In genomic region chr15:31302778-31303433, GRCh38 we compare ENCODE assay signal across 12 cellular contexts. TPM values are rescaled to one million over a fixed set of nuclear protein-coding genes. Genes with fewer than 3 reads are reported as not detected.
DNase-seq lines count a peak whose midpoint lies in the region; ATAC-seq, FAIRE-seq and TF ChIP-seq lines count a peak whose summit lies in the region.
"Had no signal": no experiment of that assay in that cellular context is flagged by ENCODE, and none has a peak within 500 bp of the region (broad histone marks: within the 10 kb centered on the region; RNA-seq: fewer than 3 reads in every experiment).

No MANE protein-coding gene starts in this region.

- TF ChIP-seq POLR2A in HepG2 (IDR thresholded peaks at IDR 0.05; ENCODE audit: insufficient read depth in 1 of 2, low read depth in 2 of 2, low read length in 2 of 2): no peak

- H3K4me3 Mint-ChIP-seq in T-cell: no peak overlapping the region

- TF ChIP-seq CTCF in AG09319 (IDR thresholded peaks at IDR 0.05; ENCODE audit: low read depth, low read length) (peak; percentile 6), GM12864 (IDR thresholded peaks at IDR 0.05; ENCODE audit: low read depth, low read length, missing control alignments) (peak; percentile 47), HepG2 (CRISPR knock-in tag; IDR thresholded peaks at IDR 0.05) (no peak), coronary artery (IDR thresholded peaks at IDR 0.05) (no peak)

- no peaks in the 10 kb centered on the region for H3K36me3 ChIP-seq in HepG2 (replicated peaks in 1 of 2; ENCODE audit: control insufficient read depth in 1 of 2, insufficient read depth in 2 of 2, low read length in 2 of 2)
- H3K36me3 ChIP-seq: pancreas, SJCRH30 had no signal

- no peaks in the 10 kb centered on the region for H3K79me2 ChIP-seq in HepG2 (ENCODE audit: insufficient read depth, low read length)

- no TSS peak for BruUV-seq in HepG2 (replicated peaks; lab: Mats Ljungman, UMichigan)

- TF ChIP-seq EP300 in HepG2 (IDR thresholded peaks at IDR 0.05; ENCODE audit: low read depth in 2 of 2, low read length in 2 of 2) (no peak), HepG2 (CRISPR knock-in tag; IDR thresholded peaks at IDR 0.05; ENCODE audit: borderline replicate concordance) (no peak)

- intact Hi-C loops in HepG2 (cut with micrococcal nuclease; ENCODE audit: unreplicated experiment): no loop called here

- no peak for TF ChIP-seq RAD21 in HepG2 (CRISPR knock-in tag; IDR thresholded peaks at IDR 0.05)

- peak overlapping the region in 1 of 2 donors; percentile 34 for H3K27ac Mint-ChIP-seq in T-cell

- peak; percentile 27 to 76 (median 54) for ATAC-seq in T-cell (replicated peaks in 1 of 4)
- peak; percentile 24; the same call in 2 of the 3 replicates for ATAC-seq in HepG2
- ATAC-seq in GM19328 (IDR thresholded peaks at IDR 0.05; ENCODE audit: unreplicated experiment): no peak
- ATAC-seq in GM21360 (IDR thresholded peaks at IDR 0.05; ENCODE audit: unreplicated experiment): no peak

- no peak overlapping the region for H3K9ac ChIP-seq in HepG2 (ENCODE audit: insufficient read depth, low read depth, low read length)

- peaks cover 31 to 40% (median 34%) of the 10 kb centered on the region in 3 donors for H3K4me1 Mint-ChIP-seq in T-cell

- peak overlapping the region; percentile 84; the same call in 1 of the 2 replicates for H3K4me2 ChIP-seq in HepG2 (ENCODE audit: low read depth, low read length)

- H3K9me3 Mint-ChIP-seq in T-cell: no peaks in the 10 kb centered on the region

- 89% methylated on average over 6 of the region's 12 CpGs for WGBS in HepG2 (ENCODE audit: low lambda C conversion rate)

- peaks cover 0 to 4% of the 10 kb centered on the region in 2 donors for H3K27me3 Mint-ChIP-seq in T-cell

- H3K9me3 ChIP-seq in HepG2 (ENCODE audit: low read length): no peaks in the 10 kb centered on the region
- H3K9me3 ChIP-seq: pancreas, SJCRH30 had no signal

- no peak overlapping the region for H3K27ac ChIP-seq in HepG2 (ENCODE audit: extremely low read length, insufficient read depth, low read length)
- H3K27ac ChIP-seq in coronary artery: no peak overlapping the region
- H3K27ac ChIP-seq: pancreas, SJCRH30 had no signal

- H2AFZ ChIP-seq in HepG2 (ENCODE audit: low read length): no peak overlapping the region

- CTCF ChIA-PET in T-cell (lab: Charles Lee): interaction anchor here (0.6 to 1.0 kb wide), 7 partner anchors 17 to 186 kb away, joined by 3 to 4 read pairs (median 3); no protein-coding TSS in a partner anchor
- CTCF ChIA-PET in HepG2 (lab: Yijun Ruan, JAX; ENCODE audit: low intra/inter-chr PET ratio, low total read pairs): no interaction called here

- POLR2A ChIA-PET in T-cell (lab: Charles Lee): interaction anchor here (0.5 to 0.7 kb wide), 6 partner anchors 10 to 492 kb away, joined by 3 to 10 read pairs (median 6); no protein-coding TSS in a partner anchor
- POLR2A ChIA-PET in HepG2 (lab: Yijun Ruan, JAX): interaction anchor here (0.9 to 2.4 kb wide), 2 partner anchors 23 to 38 kb away, joined by 4 to 10 read pairs; no protein-coding TSS in a partner anchor

- no peaks in the 10 kb centered on the region for H3K36me3 Mint-ChIP-seq in T-cell

- H3K4me1 ChIP-seq in HepG2 (ENCODE audit: insufficient read depth, low read length): peaks cover 84% of the 10 kb centered on the region

- no peak for FAIRE-seq in HepG2 (lab: Jason Lieb, UNC)
- FAIRE-seq: pancreas had no signal

- no peak for DNase-seq in AG09319 (ENCODE audit: extremely low read depth, low read depth)
- DNase-seq in GM12864 (ENCODE audit: low read depth): no peak
- DNase-seq in T-cell: peak in 4 of 34 experiments; percentile 16 to 27 (median 23)
- DNase-seq in HepG2 (ENCODE audit: low spot score): no peak
- no peak for DNase-seq in NCI-H345 (lab: John Stamatoyannopoulos, UW)
- DNase-seq in coronary artery (ENCODE audit: low spot score): no peak
- DNase-seq: dermis blood vessel endothelial cell, NCI-H1694, pancreas, SJCRH30 had no signal

- H3K4me3 ChIP-seq in GM12864 (ENCODE audit: low read depth, low read length): no peak overlapping the region
- H3K4me3 ChIP-seq in HepG2 (replicated peaks in 1 of 3; ENCODE audit: insufficient read depth in 1 of 3, low read depth in 2 of 3, low read length in 3 of 3): no peak overlapping the region
- no peak overlapping the region for H3K4me3 ChIP-seq in coronary artery
- H3K4me3 ChIP-seq: pancreas, SJCRH30 had no signal

- H3K27me3 ChIP-seq in HepG2 (ENCODE audit: control insufficient read depth in 1 of 2, insufficient read depth in 2 of 2, low read length in 2 of 2): no peaks in the 10 kb centered on the region
- H3K27me3 ChIP-seq: pancreas, SJCRH30 had no signal

- H4K20me1 ChIP-seq in HepG2 (ENCODE audit: insufficient read depth, low read length): no peaks in the 10 kb centered on the region

- in situ Hi-C loops in HepG2 (cut with HindIII; ENCODE audit: extremely low pct_ligation_motif_present, low pct_unique_long_range_greater_than_20kb): no loop called here

TF ChIP-seq in HepG2, 621 proteins besides CTCF, POLR2A, EP300 and RAD21 (continues in another document):
- no peak for TF ChIP-seq SOX6 (IDR thresholded peaks at IDR 0.05)
- TF ChIP-seq SOX6 (CRISPR knock-in tag; IDR thresholded peaks at IDR 0.05): no peak
- no peak for TF ChIP-seq ZNF326 (CRISPR knock-in tag; IDR thresholded peaks at IDR 0.05; ENCODE audit: borderline replicate concordance)
- no peak for TF ChIP-seq ZNF3 (CRISPR knock-in tag; IDR thresholded peaks at IDR 0.05)
- no peak for TF ChIP-seq ZNF678 (CRISPR knock-in tag; IDR thresholded peaks at IDR 0.05)
- no peak for TF ChIP-seq ZNF562 (CRISPR knock-in tag; IDR thresholded peaks at IDR 0.05; ENCODE audit: borderline replicate concordance)
- TF ChIP-seq, protein P1, sequence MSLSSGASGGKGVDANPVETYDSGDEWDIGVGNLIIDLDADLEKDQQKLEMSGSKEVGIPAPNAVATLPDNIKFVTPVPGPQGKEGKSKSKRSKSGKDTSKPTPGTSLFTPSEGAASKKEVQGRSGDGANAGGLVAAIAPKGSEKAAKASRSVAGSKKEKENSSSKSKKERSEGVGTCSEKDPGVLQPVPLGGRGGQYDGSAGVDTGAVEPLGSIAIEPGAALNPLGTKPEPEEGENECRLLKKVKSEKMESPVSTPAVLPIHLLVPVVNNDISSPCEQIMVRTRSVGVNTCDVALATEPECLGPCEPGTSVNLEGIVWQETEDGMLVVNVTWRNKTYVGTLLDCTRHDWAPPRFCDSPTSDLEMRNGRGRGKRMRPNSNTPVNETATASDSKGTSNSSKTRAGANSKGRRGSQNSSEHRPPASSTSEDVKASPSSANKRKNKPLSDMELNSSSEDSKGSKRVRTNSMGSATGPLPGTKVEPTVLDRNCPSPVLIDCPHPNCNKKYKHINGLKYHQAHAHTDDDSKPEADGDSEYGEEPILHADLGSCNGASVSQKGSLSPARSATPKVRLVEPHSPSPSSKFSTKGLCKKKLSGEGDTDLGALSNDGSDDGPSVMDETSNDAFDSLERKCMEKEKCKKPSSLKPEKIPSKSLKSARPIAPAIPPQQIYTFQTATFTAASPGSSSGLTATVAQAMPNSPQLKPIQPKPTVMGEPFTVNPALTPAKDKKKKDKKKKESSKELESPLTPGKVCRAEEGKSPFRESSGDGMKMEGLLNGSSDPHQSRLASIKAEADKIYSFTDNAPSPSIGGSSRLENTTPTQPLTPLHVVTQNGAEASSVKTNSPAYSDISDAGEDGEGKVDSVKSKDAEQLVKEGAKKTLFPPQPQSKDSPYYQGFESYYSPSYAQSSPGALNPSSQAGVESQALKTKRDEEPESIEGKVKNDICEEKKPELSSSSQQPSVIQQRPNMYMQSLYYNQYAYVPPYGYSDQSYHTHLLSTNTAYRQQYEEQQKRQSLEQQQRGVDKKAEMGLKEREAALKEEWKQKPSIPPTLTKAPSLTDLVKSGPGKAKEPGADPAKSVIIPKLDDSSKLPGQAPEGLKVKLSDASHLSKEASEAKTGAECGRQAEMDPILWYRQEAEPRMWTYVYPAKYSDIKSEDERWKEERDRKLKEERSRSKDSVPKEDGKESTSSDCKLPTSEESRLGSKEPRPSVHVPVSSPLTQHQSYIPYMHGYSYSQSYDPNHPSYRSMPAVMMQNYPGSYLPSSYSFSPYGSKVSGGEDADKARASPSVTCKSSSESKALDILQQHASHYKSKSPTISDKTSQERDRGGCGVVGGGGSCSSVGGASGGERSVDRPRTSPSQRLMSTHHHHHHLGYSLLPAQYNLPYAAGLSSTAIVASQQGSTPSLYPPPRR (CRISPR knock-in tag; IDR thresholded peaks at IDR 0.05; ENCODE audit: borderline replicate concordance): no peak
- TF ChIP-seq KLF11 (CRISPR knock-in tag; IDR thresholded peaks at IDR 0.05): no peak

RNA-seq across cellular contexts. Expression of gene KLF13, which starts 23.7 kb away (rescaled TPM):
- total RNA-seq in T-cell: 100 to 1,000 TPM; 218 to 327 (median 288) TPM
- total RNA-seq in HepG2 (2016; rRNA removed; fragmentation: Illumina TruSeq; extraction: Trizol): 25.1 and 27.8 TPM in 2 replicates
- 1.4 and 2.8 TPM in 2 replicates for total RNA-seq in HepG2 (2016; cell fraction: cytosol; rRNA removed; fragmentation: Illumina TruSeq; extraction: Trizol; ENCODE audit: low read depth)
- total RNA-seq in HepG2 (2016; cell fraction: insoluble cytoplasmic fraction; rRNA removed; fragmentation: Illumina TruSeq; extraction: Trizol): 21.2 and 24.1 TPM in 2 replicates
- 6.8 and 8.3 TPM in 2 replicates for total RNA-seq in HepG2 (2016; cell fraction: membrane; rRNA removed; fragmentation: Illumina TruSeq; extraction: Trizol)
- total RNA-seq in HepG2 (2016; cell fraction: nucleus; rRNA removed; fragmentation: Illumina TruSeq; extraction: Trizol): 13.1 and 18.9 TPM in 2 replicates
- polyA plus RNA-seq in HepG2 (2011; rRNA removed): 16.8 and 18.8 TPM in 2 replicates
- 9.1 and 11.1 TPM in 2 replicates for polyA plus RNA-seq in HepG2 (2011; cell fraction: cytosol; rRNA removed)
- polyA plus RNA-seq in HepG2 (2011; cell fraction: nucleus; rRNA removed): 12.3 and 14.2 TPM in 2 replicates
- polyA plus RNA-seq in HepG2 (2012): 22.0 and 24.4 TPM in 2 replicates
- polyA plus RNA-seq in HepG2 (2016; cell fraction: cytosol; fragmentation: Illumina TruSeq; extraction: Trizol; ENCODE audit: low read depth): 1.1 and 2.1 TPM in 2 replicates
- 31.2 and 34.3 TPM in 2 replicates for polyA plus RNA-seq in HepG2 (2016; cell fraction: insoluble cytoplasmic fraction; fragmentation: Illumina TruSeq; extraction: Trizol; ENCODE audit: low read depth)
- polyA plus RNA-seq in HepG2 (2016; cell fraction: membrane; fragmentation: Illumina TruSeq; extraction: Trizol; ENCODE audit: low read depth): 5.5 and 7.5 TPM in 2 replicates
- 30.0 and 34.4 TPM in 2 replicates for polyA plus RNA-seq in HepG2 (2016; cell fraction: nucleus; fragmentation: Illumina TruSeq; extraction: Trizol; ENCODE audit: insufficient read depth, low read depth)
- polyA minus RNA-seq in HepG2 (2011; rRNA and poly(A)+ RNA removed; ENCODE audit: low replicate concordance): 23.8 and 65.8 TPM in 2 replicates
- 12.2 and 13.9 TPM in 2 replicates for polyA minus RNA-seq in HepG2 (2011; cell fraction: cytosol; rRNA and poly(A)+ RNA removed)
- polyA minus RNA-seq in HepG2 (2011; cell fraction: nucleus; rRNA and poly(A)+ RNA removed): 6.3 and 8.8 TPM in 2 replicates

Comparison
In these comparisons a context has a peak if more than half of its experiments do, and no peak if none do; other contexts are left out.
1. CTCF ChIP-seq: peak in AG09319 (single experiment) and GM12864 (single experiment); none in HepG2 (single experiment) and coronary artery (single experiment).
2. ATAC-seq: peak in T-cell (4 of 4) and HepG2 (single experiment); none in GM19328 (single experiment) and GM21360 (single experiment).
3. RNA of gene KLF13, which starts 23.7 kb away (total RNA-seq): 218 to 327 TPM in T-cell; 1.4 to 27.8 TPM in HepG2; every median in the first group is over 4 times any median in the second.